1 cellular context compared by ENCODE assay signal in genomic region chr11:57543601-57544000, GRCh38.
TF ChIP-seq lines count a peak whose summit lies in the region.

No MANE protein-coding gene starts in this region.

TF ChIP-seq in IMR-90, 13 proteins besides CTCF, POLR2A, EP300 and RAD21:
- no peak for TF ChIP-seq CEBPB (IDR thresholded peaks at IDR 0.05; ENCODE audit: low read depth, low read length)
- no peak for TF ChIP-seq SMC3 (IDR thresholded peaks at IDR 0.05; ENCODE audit: low read depth, low read length)
- no peak for TF ChIP-seq NFE2L2 (IDR thresholded peaks at IDR 0.05; ENCODE audit: low read depth, low read length)
- TF ChIP-seq RCOR1 (IDR thresholded peaks at IDR 0.05; ENCODE audit: insufficient replicate concordance, low read length), result no peak
- TF ChIP-seq MXI1 (IDR thresholded peaks at IDR 0.05; ENCODE audit: borderline replicate concordance, low read depth, low read length), result no peak
- no peak for TF ChIP-seq BHLHE40 (IDR thresholded peaks at IDR 0.05; ENCODE audit: low read depth, low read length)
- no peak for TF ChIP-seq ELK1 (IDR thresholded peaks at IDR 0.05; ENCODE audit: borderline replicate concordance, low read depth, low read length)
- no peak for TF ChIP-seq FOS (IDR thresholded peaks at IDR 0.05; ENCODE audit: low read depth, low read length)
- TF ChIP-seq MAZ (IDR thresholded peaks at IDR 0.05; ENCODE audit: borderline replicate concordance, low read depth, low read length), result no peak
- TF ChIP-seq CHD1 (IDR thresholded peaks at IDR 0.05; ENCODE audit: low read depth, low read length), result no peak
- TF ChIP-seq RFX5 (IDR thresholded peaks at IDR 0.05; ENCODE audit: low read depth, low read length), result no peak
- TF ChIP-seq, protein P1, sequence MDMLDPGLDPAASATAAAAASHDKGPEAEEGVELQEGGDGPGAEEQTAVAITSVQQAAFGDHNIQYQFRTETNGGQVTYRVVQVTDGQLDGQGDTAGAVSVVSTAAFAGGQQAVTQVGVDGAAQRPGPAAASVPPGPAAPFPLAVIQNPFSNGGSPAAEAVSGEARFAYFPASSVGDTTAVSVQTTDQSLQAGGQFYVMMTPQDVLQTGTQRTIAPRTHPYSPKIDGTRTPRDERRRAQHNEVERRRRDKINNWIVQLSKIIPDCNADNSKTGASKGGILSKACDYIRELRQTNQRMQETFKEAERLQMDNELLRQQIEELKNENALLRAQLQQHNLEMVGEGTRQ (IDR thresholded peaks at IDR 0.05; ENCODE audit: low read depth, low read length), result no peak
- no peak for TF ChIP-seq MAFK (IDR thresholded peaks at IDR 0.05; ENCODE audit: low read depth, low read length)
